16 cellular contexts compared by ENCODE assay signal in genomic region chr10:34792881-34793280, GRCh38.
"Had no signal": no experiment of that assay in that cellular context is flagged by ENCODE, and none has a peak within 500 bp of the region (broad histone marks: within the 10 kb centered on the region; RNA-seq: fewer than 3 reads in every experiment).

No MANE protein-coding gene starts in this region.

- H3K27me3 Mint-ChIP-seq: dendritic cell treated with granulocyte-macrophage colony-stimulating factor and Interleukin-4, amounts not matched to agents 40 ng/mL and 50 ng/mL, for 4 days had no signal

- H3K9me3 Mint-ChIP-seq: activated naive CD8-positive, alpha-beta T cell treated with anti-CD3 and anti-CD28 coated beads, Interleukin-2, amount 10 ng/mL, durations not matched to agents 7 days and 5 days; dendritic cell treated with granulocyte-macrophage colony-stimulating factor and Interleukin-4, amounts not matched to agents 40 ng/mL and 50 ng/mL, for 4 days; effector memory CD8-positive, alpha-beta T cell; stimulated activated effector memory CD8-positive, alpha-beta T cell treated with anti-CD3 and anti-CD28 coated beads, Interleukin-12 subunit alpha, Interleukin-12 subunit beta, amount 100 ng/mL, for 72 hours had no signal

- ATAC-seq: effector memory CD8-positive, alpha-beta T cell; stimulated activated effector memory CD8-positive, alpha-beta T cell treated with anti-CD3 and anti-CD28 coated beads, Interleukin-12 subunit alpha, Interleukin-12 subunit beta, amount 100 ng/mL, for 72 hours had no signal

- H3K4me1 Mint-ChIP-seq: activated naive CD8-positive, alpha-beta T cell treated with anti-CD3 and anti-CD28 coated beads, Interleukin-2, amount 10 ng/mL, durations not matched to agents 7 days and 5 days; stimulated activated effector memory CD8-positive, alpha-beta T cell treated with anti-CD3 and anti-CD28 coated beads, Interleukin-12 subunit alpha, Interleukin-12 subunit beta, amount 100 ng/mL, for 72 hours had no signal

- H3K36me3 ChIP-seq: thyroid gland had no signal

- H3K4me3 ChIP-seq: lung, thyroid gland had no signal

- DNase-seq: activated CD4-positive, alpha-beta T cell treated with anti-CD3 and anti-CD28 coated beads for 1 hour; activated CD4-positive, alpha-beta T cell treated with anti-CD3 and anti-CD28 coated beads, Interleukin-2, amount 50 U/mL, for 4 hours; activated naive CD4-positive, alpha-beta T cell; activated naive CD8-positive, alpha-beta T cell treated with anti-CD3 and anti-CD28 coated beads, Interleukin-2, amount 10 ng/mL, durations not matched to agents 7 days and 5 days; activated T-cell treated with anti-CD3 and anti-CD28 coated beads for 4 hours; effector memory CD8-positive, alpha-beta T cell; foreskin melanocyte; head of caudate nucleus; midbrain; T-helper 9 cell; thyroid gland had no signal

- H3K27ac Mint-ChIP-seq: activated naive CD8-positive, alpha-beta T cell treated with anti-CD3 and anti-CD28 coated beads, Interleukin-2, amount 10 ng/mL, durations not matched to agents 7 days and 5 days; dendritic cell treated with granulocyte-macrophage colony-stimulating factor and Interleukin-4, amounts not matched to agents 40 ng/mL and 50 ng/mL, for 4 days; effector memory CD8-positive, alpha-beta T cell; stimulated activated effector memory CD8-positive, alpha-beta T cell treated with anti-CD3 and anti-CD28 coated beads, Interleukin-12 subunit alpha, Interleukin-12 subunit beta, amount 100 ng/mL, for 72 hours had no signal

- H3K27me3 ChIP-seq: thyroid gland had no signal

- H3K9me3 ChIP-seq: thyroid gland had no signal

- H3K4me3 Mint-ChIP-seq: activated naive CD8-positive, alpha-beta T cell treated with anti-CD3 and anti-CD28 coated beads, Interleukin-2, amount 10 ng/mL, durations not matched to agents 7 days and 5 days; brain; dendritic cell treated with granulocyte-macrophage colony-stimulating factor and Interleukin-4, amounts not matched to agents 40 ng/mL and 50 ng/mL, for 4 days; effector memory CD8-positive, alpha-beta T cell; stimulated activated effector memory CD8-positive, alpha-beta T cell treated with anti-CD3 and anti-CD28 coated beads, Interleukin-12 subunit alpha, Interleukin-12 subunit beta, amount 100 ng/mL, for 72 hours had no signal

- H3K36me3 Mint-ChIP-seq: activated naive CD8-positive, alpha-beta T cell treated with anti-CD3 and anti-CD28 coated beads, Interleukin-2, amount 10 ng/mL, durations not matched to agents 7 days and 5 days; stimulated activated effector memory CD8-positive, alpha-beta T cell treated with anti-CD3 and anti-CD28 coated beads, Interleukin-12 subunit alpha, Interleukin-12 subunit beta, amount 100 ng/mL, for 72 hours had no signal

- H3K27ac ChIP-seq: epithelial cell of prostate, thyroid gland had no signal
